8 cellular contexts compared by ENCODE assay signal in the genomic region with DNA sequence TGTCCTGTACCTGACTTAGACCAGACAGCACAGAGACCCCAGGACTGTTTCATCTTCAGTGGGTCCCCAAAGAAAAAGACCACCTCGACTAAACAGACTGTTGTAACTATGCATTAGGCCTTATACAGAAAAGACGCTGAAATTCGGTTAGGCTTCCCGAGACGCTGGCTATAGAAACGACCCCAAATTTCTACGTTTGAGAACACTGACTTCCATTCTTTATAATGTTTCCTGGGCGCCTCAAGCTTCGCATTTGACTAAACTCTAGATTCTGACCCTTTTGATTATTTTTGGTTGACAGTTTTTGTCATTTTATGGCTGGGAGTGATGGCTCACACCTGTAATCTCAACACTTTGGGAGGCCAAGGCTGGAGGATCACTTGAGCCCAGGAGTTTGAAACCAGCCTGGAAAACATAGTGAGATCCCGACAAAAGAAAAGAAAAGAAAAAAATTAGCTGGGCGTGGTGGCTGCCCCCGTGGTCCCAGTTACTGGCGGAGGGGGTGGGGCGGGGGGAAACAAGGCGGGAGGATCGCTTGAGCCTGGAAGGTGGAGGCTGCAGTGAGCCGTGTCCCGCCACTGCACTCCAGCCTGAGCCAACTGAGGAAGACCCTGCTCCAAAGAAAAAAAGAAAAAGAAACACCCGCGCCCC. TPM values are rescaled to one million over a fixed set of nuclear protein-coding genes. Genes with fewer than 3 reads are reported as not detected.
A peak's percentile ranks its signal among the peaks of the same experiment; 100 is the strongest.
DNase-seq lines count a peak whose midpoint lies in the region; ATAC-seq, FAIRE-seq and TF ChIP-seq lines count a peak whose summit lies in the region.

No MANE protein-coding gene starts in this region.

- H3K4me1 ChIP-seq in HEK293 (ENCODE audit: control insufficient read depth, insufficient read depth, low read length) (peaks cover 22% of the 10 kb centered on the region), right cardiac atrium (ENCODE audit: control insufficient read depth, insufficient read depth, low read length) (no peaks in the 10 kb centered on the region), small intestine (ENCODE audit: control insufficient read depth in 2 of 2, insufficient read depth in 1 of 2, low read depth in 1 of 2, low read length in 1 of 2) (peaks cover 0 to 6% of the 10 kb centered on the region in 2 donors)

- no peak for TF ChIP-seq CTCF in HEK293 (tag by site-specific recombination; IDR thresholded peaks at IDR 0.05)

- no peaks in the 10 kb centered on the region for H3K27me3 Mint-ChIP-seq in activated CD4-positive, alpha-beta memory T cell treated with anti-CD3 and anti-CD28 coated beads for 36 hours

- CTCF ChIA-PET in HEK293 (lab: Yijun Ruan, JAX): interaction anchor here (2.1 kb wide), 1 partner anchor 36 kb away, joined by 6 read pairs; no protein-coding TSS in a partner anchor
- CTCF ChIA-PET in activated CD4-positive, alpha-beta memory T cell treated with anti-CD3 and anti-CD28 coated beads for 36 hours (lab: Charles Lee): interaction anchor here (0.6 to 1.3 kb wide), 3 partner anchors 36 to 206 kb away, joined by 4 read pairs; no protein-coding TSS in a partner anchor

- ATAC-seq in right cardiac atrium (no peak), HG02588 (IDR thresholded peaks at IDR 0.05; ENCODE audit: unreplicated experiment) (no peak), HG02981 (IDR thresholded peaks at IDR 0.05; ENCODE audit: unreplicated experiment) (no peak)

- H3K27me3 ChIP-seq in right cardiac atrium (ENCODE audit: control insufficient read depth, insufficient read depth) (no peaks in the 10 kb centered on the region), small intestine (ENCODE audit: control insufficient read depth in 2 of 2, insufficient read depth in 2 of 2, low read length in 2 of 2) (no peaks in the 10 kb centered on the region)

- H3K4me1 Mint-ChIP-seq in activated CD4-positive, alpha-beta memory T cell treated with anti-CD3 and anti-CD28 coated beads for 36 hours (ENCODE audit: low read depth): peaks cover 33% of the 10 kb centered on the region

- H3K4me3 ChIP-seq in HEK293 (ENCODE audit: low read depth, low read length) (peak overlapping the region; percentile 81), right cardiac atrium (ENCODE audit: low read length) (peak overlapping the region; percentile 99), small intestine (ENCODE audit: low read depth in 1 of 2, low read length in 2 of 2) (peak overlapping the region; percentile 98 to 99)

- H3K4me3 Mint-ChIP-seq in activated CD4-positive, alpha-beta memory T cell treated with anti-CD3 and anti-CD28 coated beads for 36 hours: peak overlapping the region; percentile 76

- H3K36me3 ChIP-seq in HEK293 (ENCODE audit: control insufficient read depth in 2 of 2, insufficient read depth in 1 of 2, low read length in 2 of 2): no peaks in the 10 kb centered on the region
- H3K36me3 ChIP-seq in small intestine (ENCODE audit: control insufficient read depth in 2 of 2, insufficient read depth in 2 of 2, low read length in 2 of 2): no peaks in the 10 kb centered on the region

- WGBS in right cardiac atrium: 37% methylated on average over 20 of the region's 20 CpGs
- WGBS in small intestine, 3 donors: 36 to 39% (median 36%) methylated on average over 20 of the region's 20 CpGs

- no peaks in the 10 kb centered on the region for H3K9me3 Mint-ChIP-seq in activated CD4-positive, alpha-beta memory T cell treated with anti-CD3 and anti-CD28 coated beads for 36 hours

- H3K9me3 ChIP-seq in HEK293 (ENCODE audit: control insufficient read depth, insufficient read depth, low read depth, low read length) (no peaks in the 10 kb centered on the region), right cardiac atrium (ENCODE audit: control insufficient read depth, low read length) (no peaks in the 10 kb centered on the region), small intestine (ENCODE audit: control insufficient read depth, low read depth) (no peaks in the 10 kb centered on the region)

- peak overlapping the region; percentile 97 for H3K27ac ChIP-seq in HEK293 (ENCODE audit: extremely low read depth, low read depth, low read length)
- H3K27ac ChIP-seq in right cardiac atrium (ENCODE audit: low read length): peak overlapping the region; percentile 93
- H3K27ac ChIP-seq in small intestine (ENCODE audit: low read depth in 1 of 2, low read length in 1 of 2): peak overlapping the region; percentile 99

- POLR2A ChIA-PET in HEK293 (lab: Yijun Ruan, JAX): interaction anchor here (0.6 to 2.2 kb wide), 8 partner anchors 8 to 234 kb away, joined by 3 to 6 read pairs (median 3); no protein-coding TSS in a partner anchor
- POLR2A ChIA-PET in activated CD4-positive, alpha-beta memory T cell treated with anti-CD3 and anti-CD28 coated beads for 36 hours (lab: Charles Lee): interaction anchor here (0.7 to 4.6 kb wide), 3 partner anchors 27 to 148 kb away, joined by 3 to 31 read pairs (median 5); no protein-coding TSS in a partner anchor

- H3K36me3 Mint-ChIP-seq in activated CD4-positive, alpha-beta memory T cell treated with anti-CD3 and anti-CD28 coated beads for 36 hours: peaks cover 9% of the 10 kb centered on the region

- no peak for FAIRE-seq in small intestine (lab: Jason Lieb, UNC)

- intact Hi-C loops in activated CD4-positive, alpha-beta memory T cell treated with anti-CD3 and anti-CD28 coated beads for 36 hours (cut with micrococcal nuclease): loop anchor here (10.0 kb wide), 1 partner anchor 136 kb away; no protein-coding TSS in a partner anchor
- intact Hi-C loops in right cardiac atrium (cut with DNase I): no loop called here

- no peak for DNase-seq in activated CD4-positive, alpha-beta memory T cell treated with anti-CD3 and anti-CD28 coated beads for 36 hours
- no peak for DNase-seq in right cardiac atrium
- DNase-seq in small intestine: no peak
- no peak for DNase-seq in HPDE6-E6E7 (ENCODE audit: extremely low spot score)
- no peak for DNase-seq in SIG-M5 treated with dmso at 0.1 percent for 504 hours (lab: John Stamatoyannopoulos, UW; ENCODE audit: unreplicated experiment)

- H3K27ac Mint-ChIP-seq in activated CD4-positive, alpha-beta memory T cell treated with anti-CD3 and anti-CD28 coated beads for 36 hours: peak overlapping the region; percentile 73

TF ChIP-seq in HEK293, 187 proteins besides CTCF, POLR2A, EP300 and RAD21 (continues in another document):
- TF ChIP-seq SP2 (tag by site-specific recombination; IDR thresholded peaks at IDR 0.05) (peak; percentile 7), KLF9 (tag by site-specific recombination; IDR thresholded peaks at IDR 0.05; ENCODE audit: low read depth) (peak; percentile 75), ZNF843 (tag by site-specific recombination; IDR thresholded peaks at IDR 0.05) (no peak), SP3 (tag by site-specific recombination; IDR thresholded peaks at IDR 0.05) (0 out of 2 replicates have a peak, but pooled peaks have one; percentile 6), ZBTB17 (tag by site-specific recombination; IDR thresholded peaks at IDR 0.05) (0 out of 2 replicates have a peak, but pooled peaks have one; percentile 17), ZNF214 (tag by site-specific recombination; IDR thresholded peaks at IDR 0.05; ENCODE audit: borderline replicate concordance) (no peak), ZNF335 (tag by site-specific recombination; conservative IDR thresholded peaks at IDR 0.05) (no peak; the same call in 1 of the 2 replicates), FEZF1 (tag by site-specific recombination; IDR thresholded peaks at IDR 0.05) (no peak), GLI4 (tag by site-specific recombination; IDR thresholded peaks at IDR 0.05) (no peak), ZNF341 (tag by site-specific recombination; IDR thresholded peaks at IDR 0.05; ENCODE audit: low read depth) (peak; percentile 89; the same call in 1 of the 2 replicates), ZNF530 (tag by site-specific recombination; IDR thresholded peaks at IDR 0.05; ENCODE audit: low read depth) (no peak), ZNF211 (tag by site-specific recombination; IDR thresholded peaks at IDR 0.05; ENCODE audit: low read depth) (no peak), ZNF394 (tag by site-specific recombination; IDR thresholded peaks at IDR 0.05; ENCODE audit: borderline replicate concordance) (no peak), ZIC2 (tag by site-specific recombination; IDR thresholded peaks at IDR 0.05) (no peak), WT1 (tag by site-specific recombination; IDR thresholded peaks at IDR 0.05) (0 out of 2 replicates have a peak, but pooled peaks have one; percentile 8), SCRT2 (tag by site-specific recombination; IDR thresholded peaks at IDR 0.05) (no peak)
- TF ChIP-seq, protein P1, sequence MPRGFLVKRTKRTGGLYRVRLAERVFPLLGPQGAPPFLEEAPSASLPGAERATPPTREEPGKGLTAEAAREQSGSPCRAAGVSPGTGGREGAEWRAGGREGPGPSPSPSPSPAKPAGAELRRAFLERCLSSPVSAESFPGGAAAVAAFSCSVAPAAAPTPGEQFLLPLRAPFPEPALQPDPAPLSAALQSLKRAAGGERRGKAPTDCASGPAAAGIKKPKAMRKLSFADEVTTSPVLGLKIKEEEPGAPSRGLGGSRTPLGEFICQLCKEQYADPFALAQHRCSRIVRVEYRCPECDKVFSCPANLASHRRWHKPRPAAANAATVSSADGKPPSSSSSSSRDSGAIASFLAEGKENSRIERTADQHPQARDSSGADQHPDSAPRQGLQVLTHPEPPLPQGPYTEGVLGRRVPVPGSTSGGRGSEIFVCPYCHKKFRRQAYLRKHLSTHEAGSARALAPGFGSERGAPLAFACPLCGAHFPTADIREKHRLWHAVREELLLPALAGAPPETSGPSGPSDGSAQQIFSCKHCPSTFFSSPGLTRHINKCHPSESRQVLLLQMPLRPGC (tag by site-specific recombination; IDR thresholded peaks at IDR 0.05): no peak
- TF ChIP-seq, protein P2, sequence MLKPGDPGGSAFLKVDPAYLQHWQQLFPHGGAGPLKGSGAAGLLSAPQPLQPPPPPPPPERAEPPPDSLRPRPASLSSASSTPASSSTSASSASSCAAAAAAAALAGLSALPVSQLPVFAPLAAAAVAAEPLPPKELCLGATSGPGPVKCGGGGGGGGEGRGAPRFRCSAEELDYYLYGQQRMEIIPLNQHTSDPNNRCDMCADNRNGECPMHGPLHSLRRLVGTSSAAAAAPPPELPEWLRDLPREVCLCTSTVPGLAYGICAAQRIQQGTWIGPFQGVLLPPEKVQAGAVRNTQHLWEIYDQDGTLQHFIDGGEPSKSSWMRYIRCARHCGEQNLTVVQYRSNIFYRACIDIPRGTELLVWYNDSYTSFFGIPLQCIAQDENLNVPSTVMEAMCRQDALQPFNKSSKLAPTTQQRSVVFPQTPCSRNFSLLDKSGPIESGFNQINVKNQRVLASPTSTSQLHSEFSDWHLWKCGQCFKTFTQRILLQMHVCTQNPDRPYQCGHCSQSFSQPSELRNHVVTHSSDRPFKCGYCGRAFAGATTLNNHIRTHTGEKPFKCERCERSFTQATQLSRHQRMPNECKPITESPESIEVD (tag by site-specific recombination; IDR thresholded peaks at IDR 0.05): no peak

RNA-seq across cellular contexts. Expression of a gene that starts 0.9 kb away (rescaled TPM):
- total RNA-seq in activated CD4-positive, alpha-beta memory T cell treated with anti-CD3 and anti-CD28 coated beads for 36 hours: 10 to 100 TPM; 46.1 to 50.5 TPM
- 10 to 100 TPM; 18.0 to 23.3 (median 19.1) TPM for total RNA-seq in right cardiac atrium
- polyA plus RNA-seq in right cardiac atrium (7.6 TPM), small intestine (10 to 100 TPM in 1 of 3 donors, 1 to 10 TPM in 2; 8.4 to 14.0 (median 8.7) TPM)
